ENCODE assay signal across 10 cellular contexts in the genomic region with DNA sequence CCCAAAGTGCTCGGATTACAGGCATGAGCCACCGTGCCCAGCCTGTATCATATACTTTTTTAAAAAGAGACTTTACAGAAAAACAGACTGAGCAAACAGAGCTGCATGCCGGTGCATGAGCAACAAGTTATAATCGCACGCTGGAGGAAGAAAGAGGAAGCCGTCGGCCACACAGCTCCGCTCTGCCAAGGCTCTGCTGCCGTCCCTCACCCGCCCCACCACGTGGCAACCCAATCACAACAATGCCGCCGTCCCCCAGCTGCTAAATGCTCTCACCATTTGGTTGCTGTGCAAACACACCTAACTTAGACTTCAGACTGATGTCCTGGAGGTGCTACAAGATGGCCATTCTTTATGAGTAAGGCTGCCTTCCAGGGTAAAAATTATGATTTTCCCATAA.
DNase-seq lines count a peak whose midpoint lies in the region; ATAC-seq and TF ChIP-seq lines count a peak whose summit lies in the region.
"Had no signal": no experiment of that assay in that cellular context is flagged by ENCODE, and none has a peak within 500 bp of the region (broad histone marks: within the 10 kb centered on the region; RNA-seq: fewer than 3 reads in every experiment).

No MANE protein-coding gene starts in this region.

- H3K9me3 ChIP-seq in heart right ventricle = no peaks in the 10 kb centered on the region
- H3K9me3 ChIP-seq: breast epithelium had no signal

- WGBS in heart right ventricle, 2 donors = 54 to 62% methylated on average over 13 of the region's 13 CpGs
- WGBS in lower leg skin, 2 donors = 29 to 36% methylated on average over 13 of the region's 13 CpGs

- CTCF ChIA-PET in activated CD4-positive, alpha-beta T cell treated with anti-CD3 and anti-CD28 coated beads, Interleukin-2, amount 10 ng/mL, durations not matched to agents 7 days and 5 days (lab: Charles Lee) = no interaction called here
- CTCF ChIA-PET in RWPE1 (lab: Yijun Ruan, JAX) = no interaction called here

- peaks cover 16% of the 10 kb centered on the region for H3K4me1 Mint-ChIP-seq in activated CD4-positive, alpha-beta T cell treated with anti-CD3 and anti-CD28 coated beads, Interleukin-2, amount 10 ng/mL, durations not matched to agents 7 days and 5 days
- H3K4me1 Mint-ChIP-seq in activated CD4-positive, alpha-beta T cell treated with anti-CD3 and anti-CD28 coated beads, Interleukin-2, amount 10 ng/mL, durations not matched to agents 24 days and 14 days = peaks cover 5% of the 10 kb centered on the region

- no peaks in the 10 kb centered on the region for H3K27me3 ChIP-seq in heart right ventricle
- H3K27me3 ChIP-seq: breast epithelium had no signal

- TF ChIP-seq CTCF in RWPE1 (conservative IDR thresholded peaks at IDR 0.05; ENCODE audit: low read depth) (no peak), heart right ventricle (IDR thresholded peaks at IDR 0.05) (no peak), lower leg skin (IDR thresholded peaks at IDR 0.05) (no peak)

- peak in 6 of 8 donors; percentile 47 to 93 (median 69) for ATAC-seq in heart right ventricle
- ATAC-seq in GM18873 (IDR thresholded peaks at IDR 0.05; ENCODE audit: low FRiP score, unreplicated experiment) = no peak

- no peaks in the 10 kb centered on the region for H3K36me3 Mint-ChIP-seq in activated CD4-positive, alpha-beta T cell treated with anti-CD3 and anti-CD28 coated beads, Interleukin-2, amount 10 ng/mL, durations not matched to agents 7 days and 5 days (ENCODE audit: low read depth)
- H3K36me3 Mint-ChIP-seq in activated CD4-positive, alpha-beta T cell treated with anti-CD3 and anti-CD28 coated beads, Interleukin-2, amount 10 ng/mL, durations not matched to agents 24 days and 14 days (ENCODE audit: low read depth) = no peaks in the 10 kb centered on the region

- H3K4me3 Mint-ChIP-seq in activated CD4-positive, alpha-beta T cell treated with anti-CD3 and anti-CD28 coated beads, Interleukin-2, amount 10 ng/mL, durations not matched to agents 7 days and 5 days = no peak overlapping the region
- H3K4me3 Mint-ChIP-seq in activated CD4-positive, alpha-beta T cell treated with anti-CD3 and anti-CD28 coated beads, Interleukin-2, amount 10 ng/mL, durations not matched to agents 24 days and 14 days = no peak overlapping the region

- POLR2A ChIA-PET in activated CD4-positive, alpha-beta T cell treated with anti-CD3 and anti-CD28 coated beads, Interleukin-2, amount 10 ng/mL, durations not matched to agents 7 days and 5 days (lab: Charles Lee) = no interaction called here
- POLR2A ChIA-PET in RWPE1 (lab: Yijun Ruan, JAX; ENCODE audit: low non-redundant PET) = no interaction called here

- DNase-seq in activated CD4-positive, alpha-beta T cell treated with anti-CD3 and anti-CD28 coated beads, Interleukin-2, amount 10 ng/mL, durations not matched to agents 7 days and 5 days = peak; percentile 26
- no peak for DNase-seq in activated CD4-positive, alpha-beta T cell treated with anti-CD3 and anti-CD28 coated beads, Interleukin-2, amount 10 ng/mL, durations not matched to agents 24 days and 14 days
- DNase-seq in RWPE1 (ENCODE audit: low spot score) (no peak), heart right ventricle (peak; percentile 16 to 48), lower leg skin (ENCODE audit: low spot score in 2 of 2) (no peak)
- peak; percentile 1 to 7 for DNase-seq in stimulated activated CD8-positive, alpha-beta memory T cell treated with anti-CD3 and anti-CD28 coated beads, Interleukin-7, amount 100 ng/mL, for 4 hours (ENCODE audit: low read depth in 2 of 2)
- no peak for DNase-seq in NK-92 treated with Interleukin-12 subunit alpha and Interleukin-12 subunit beta, amount 100 ng/mL, for 24 hours (lab: John Stamatoyannopoulos, UW)
- DNase-seq: T1000 had no signal

- H3K9me3 Mint-ChIP-seq in activated CD4-positive, alpha-beta T cell treated with anti-CD3 and anti-CD28 coated beads, Interleukin-2, amount 10 ng/mL, durations not matched to agents 7 days and 5 days = no peaks in the 10 kb centered on the region
- H3K9me3 Mint-ChIP-seq in activated CD4-positive, alpha-beta T cell treated with anti-CD3 and anti-CD28 coated beads, Interleukin-2, amount 10 ng/mL, durations not matched to agents 24 days and 14 days = no peaks in the 10 kb centered on the region

- H3K4me3 ChIP-seq in heart right ventricle = no peak overlapping the region
- H3K4me3 ChIP-seq in lower leg skin (ENCODE audit: low read depth, poor library complexity, severe bottlenecking) = no peak overlapping the region
- H3K4me3 ChIP-seq: breast epithelium had no signal

- H3K4me1 ChIP-seq in heart right ventricle = peaks cover 0 to 14% (median 0%) of the 10 kb centered on the region in 9 donors
- H3K4me1 ChIP-seq: breast epithelium had no signal

- no peaks in the 10 kb centered on the region for H3K27me3 Mint-ChIP-seq in activated CD4-positive, alpha-beta T cell treated with anti-CD3 and anti-CD28 coated beads, Interleukin-2, amount 10 ng/mL, durations not matched to agents 7 days and 5 days
- H3K27me3 Mint-ChIP-seq in activated CD4-positive, alpha-beta T cell treated with anti-CD3 and anti-CD28 coated beads, Interleukin-2, amount 10 ng/mL, durations not matched to agents 24 days and 14 days = no peaks in the 10 kb centered on the region

- no peak for TF ChIP-seq POLR2A in lower leg skin (IDR thresholded peaks at IDR 0.05)

- intact Hi-C loops in activated CD4-positive, alpha-beta T cell treated with anti-CD3 and anti-CD28 coated beads, Interleukin-2, amount 10 ng/mL, durations not matched to agents 24 days and 14 days (cut with micrococcal nuclease) = no loop called here
- intact Hi-C loops in heart right ventricle (cut with DNase I) (no loop called here), lower leg skin (cut with DNase I; ENCODE audit: low total_unique reads) (no loop called here)

- H3K27ac ChIP-seq in RWPE1 = peak overlapping the region; percentile 52
- no peak overlapping the region for H3K27ac ChIP-seq in heart right ventricle
- H3K27ac ChIP-seq: breast epithelium had no signal

- H3K27ac Mint-ChIP-seq in activated CD4-positive, alpha-beta T cell treated with anti-CD3 and anti-CD28 coated beads, Interleukin-2, amount 10 ng/mL, durations not matched to agents 7 days and 5 days = no peak overlapping the region
- H3K27ac Mint-ChIP-seq in activated CD4-positive, alpha-beta T cell treated with anti-CD3 and anti-CD28 coated beads, Interleukin-2, amount 10 ng/mL, durations not matched to agents 24 days and 14 days = no peak overlapping the region

- peaks cover 0 to 3% (median 0%) of the 10 kb centered on the region in 9 donors for H3K36me3 ChIP-seq in heart right ventricle
- H3K36me3 ChIP-seq: breast epithelium had no signal

Comparison
In these comparisons a context has a peak if more than half of its experiments do, and no peak if none do; other contexts are left out.
1. DNase-seq: peak in activated CD4-positive, alpha-beta T cell treated with anti-CD3 and anti-CD28 coated beads, Interleukin-2, amount 10 ng/mL, durations not matched to agents 7 days and 5 days (single experiment), heart right ventricle (2 of 2) and stimulated activated CD8-positive, alpha-beta memory T cell treated with anti-CD3 and anti-CD28 coated beads, Interleukin-7, amount 100 ng/mL, for 4 hours (2 of 2); none in activated CD4-positive, alpha-beta T cell treated with anti-CD3 and anti-CD28 coated beads, Interleukin-2, amount 10 ng/mL, durations not matched to agents 24 days and 14 days (single experiment), RWPE1 (single experiment), lower leg skin (0 of 2) and NK-92 treated with Interleukin-12 subunit alpha and Interleukin-12 subunit beta, amount 100 ng/mL, for 24 hours (single experiment).